11 cellular contexts compared by ENCODE assay signal in genomic region chr2:1556776-1557466, GRCh38.
DNase-seq lines count a peak whose midpoint lies in the region; ATAC-seq and TF ChIP-seq lines count a peak whose summit lies in the region.
"Had no signal": no experiment of that assay in that cellular context is flagged by ENCODE, and none has a peak within 500 bp of the region (broad histone marks: within the 10 kb centered on the region; RNA-seq: fewer than 3 reads in every experiment).

No MANE protein-coding gene starts in this region.

- H3K9me3 ChIP-seq in right cardiac atrium (ENCODE audit: control insufficient read depth, low read length) = no peaks in the 10 kb centered on the region
- no peaks in the 10 kb centered on the region for H3K9me3 ChIP-seq in upper lobe of left lung
- no peaks in the 10 kb centered on the region for H3K9me3 ChIP-seq in suprapubic skin

- DNase-seq in NCI-H748 (lab: John Stamatoyannopoulos, UW; ENCODE audit: unreplicated experiment) (peak; percentile 19), NCI-H748 treated with DMSO at 0.1 percent for 48 hours (lab: John Stamatoyannopoulos, UW) (no peak), astrocyte of the hippocampus (ENCODE audit: low read depth, low spot score) (peak; percentile 78), right cardiac atrium (peak in 1 of 3 donors; percentile 54), upper lobe of left lung (no peak), GF-D8 (lab: John Stamatoyannopoulos, UW) (no peak), suprapubic skin (ENCODE audit: low spot score in 2 of 2) (no peak)
- no peak for DNase-seq in activated CD4-positive, alpha-beta T cell treated with anti-CD3 and anti-CD28 coated beads for 48 hours
- DNase-seq: activated B cell treated with CpG ODN at 0.5 μM for 24 hours, NCI-H2081 treated with DMSO at 0.1 percent for 48 hours, RPMI8226 had no signal

- TF ChIP-seq EP300 in upper lobe of left lung (IDR thresholded peaks at IDR 0.05) (no peak), suprapubic skin (IDR thresholded peaks at IDR 0.05) (no peak)

- H3K4me3 ChIP-seq in right cardiac atrium (ENCODE audit: low read length) (no peak overlapping the region), upper lobe of left lung (no peak overlapping the region), suprapubic skin (no peak overlapping the region)

- intact Hi-C loops in right cardiac atrium (cut with DNase I) = no loop called here

- TF ChIP-seq POLR2A in upper lobe of left lung (IDR thresholded peaks at IDR 0.05) = no peak
- no peak for TF ChIP-seq POLR2A in suprapubic skin (IDR thresholded peaks at IDR 0.05)

- H3K4me1 ChIP-seq in right cardiac atrium (ENCODE audit: control insufficient read depth, insufficient read depth, low read length) (no peaks in the 10 kb centered on the region), upper lobe of left lung (peaks cover 0 to 7% (median 0%) of the 10 kb centered on the region in 4 donors), suprapubic skin (peaks cover 3% of the 10 kb centered on the region)

- no peak overlapping the region for H3K27ac ChIP-seq in right cardiac atrium (ENCODE audit: low read length)
- no peak overlapping the region for H3K27ac ChIP-seq in upper lobe of left lung
- H3K27ac ChIP-seq in suprapubic skin = no peak overlapping the region

- ATAC-seq in right cardiac atrium (peak; percentile 42 to 81), upper lobe of left lung (ENCODE audit: low FRiP score in 2 of 2) (peak; percentile 42 to 57)

- no peaks in the 10 kb centered on the region for H3K27me3 ChIP-seq in right cardiac atrium (ENCODE audit: control insufficient read depth, insufficient read depth)
- no peaks in the 10 kb centered on the region for H3K27me3 ChIP-seq in upper lobe of left lung
- H3K27me3 ChIP-seq in suprapubic skin = peaks cover 10% of the 10 kb centered on the region

- TF ChIP-seq CTCF in upper lobe of left lung (IDR thresholded peaks at IDR 0.05) (no peak), suprapubic skin (IDR thresholded peaks at IDR 0.05) (no peak)

- WGBS in right cardiac atrium = 89% methylated on average over 13 of the region's 13 CpGs
- 93 to 95% methylated on average over 10 to 13 of the region's 13 CpGs for WGBS in upper lobe of left lung, 2 donors
- WGBS in suprapubic skin = 74% methylated on average over 4 of the region's 13 CpGs

- H3K36me3 ChIP-seq in upper lobe of left lung = no peaks in the 10 kb centered on the region
- no peaks in the 10 kb centered on the region for H3K36me3 ChIP-seq in suprapubic skin

Comparison
In these comparisons a context has a peak if more than half of its experiments do, and no peak if none do; other contexts are left out.
1. DNase-seq: peak in NCI-H748 (single experiment) and astrocyte of the hippocampus (single experiment); none in NCI-H748 treated with DMSO at 0.1 percent for 48 hours (single experiment), upper lobe of left lung (0 of 2), activated CD4-positive, alpha-beta T cell treated with anti-CD3 and anti-CD28 coated beads for 48 hours (single experiment), GF-D8 (single experiment) and suprapubic skin (0 of 2).